Comparison of ENCODE assay signal across 28 cellular contexts in the genomic region with DNA sequence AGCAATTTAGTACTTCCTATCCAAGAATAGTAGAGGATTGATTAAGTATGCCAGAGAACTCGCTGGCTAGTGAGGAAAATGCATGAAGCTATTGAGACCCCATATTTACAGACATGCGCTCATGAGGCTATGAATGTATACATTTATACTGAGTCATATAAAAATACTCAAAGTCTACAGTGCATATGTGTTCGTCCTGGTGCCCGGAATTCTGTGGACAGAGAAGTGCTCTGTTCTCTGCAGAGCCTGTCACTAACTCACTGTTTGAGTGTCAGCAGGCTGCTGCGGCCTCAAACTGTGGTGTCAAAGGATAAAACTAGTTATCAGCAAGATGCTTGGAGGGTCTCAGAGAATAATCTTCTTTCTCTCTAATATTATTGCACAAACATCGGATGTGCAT.
"Had no signal": no experiment of that assay in that cellular context is flagged by ENCODE, and none has a peak within 500 bp of the region (broad histone marks: within the 10 kb centered on the region; RNA-seq: fewer than 3 reads in every experiment).

No MANE protein-coding gene starts in this region.

- H3K27me3 ChIP-seq: brain microvascular endothelial cell, cardiac muscle cell, Peyer's patch, SJCRH30 had no signal

- H3K4me3 ChIP-seq: cardiac muscle cell, Peyer's patch, SJCRH30 had no signal

- ATAC-seq: activated CD8-positive, alpha-beta T cell treated with anti-CD3 and anti-CD28 coated beads, Interleukin-2, amount 10 ng/mL, durations not matched to agents 7 days and 5 days; WTC11 had no signal

- H3K4me1 ChIP-seq: Peyer's patch, SJCRH30 had no signal

- H3K9me3 ChIP-seq: Peyer's patch, SJCRH30 had no signal

- H3K36me3 Mint-ChIP-seq: activated naive CD4-positive, alpha-beta T cell treated with anti-CD3 and anti-CD28 coated beads, Interleukin-2, amount 50 U/mL, for 24 hours; WTC11 had no signal

- H3K27ac Mint-ChIP-seq: activated CD8-positive, alpha-beta T cell treated with anti-CD3 and anti-CD28 coated beads, Interleukin-2, amount 10 ng/mL, durations not matched to agents 7 days and 5 days; activated naive CD4-positive, alpha-beta T cell treated with anti-CD3 and anti-CD28 coated beads, Interleukin-2, amount 50 U/mL, for 24 hours; activated T-cell treated with anti-CD3 and anti-CD28 coated beads, Interleukin-2, amount 50 U/mL, for 24 hours; activated T-helper 1 cell treated with anti-CD3 and anti-CD28 coated beads, Interleukin-12 subunit alpha, Interleukin-12 subunit beta, Interleukin-2, Interleukin-4 antibody, amounts not matched to agents 30 ng/mL and 10 ng/mL and 1 ng/mL, durations not matched to agents 14 hours and 24 hours and 36 hours; T-helper 1 cell treated with Interleukin-12 subunit alpha and Interleukin-12 subunit beta and Interleukin-4 antibody, amounts not matched to agents 30 μg/mL and 1 μg/mL, for 36 hours; WTC11 had no signal

- H3K27ac ChIP-seq: brain microvascular endothelial cell, cardiac muscle cell, Peyer's patch, RWPE1, SJCRH30 had no signal

- H3K36me3 ChIP-seq: brain microvascular endothelial cell, cardiac muscle cell, Peyer's patch, SJCRH30 had no signal

- H3K4me1 Mint-ChIP-seq: activated naive CD4-positive, alpha-beta T cell treated with anti-CD3 and anti-CD28 coated beads, Interleukin-2, amount 50 U/mL, for 24 hours had no signal

- DNase-seq: activated CD4-positive, alpha-beta T cell treated with anti-CD3 and anti-CD28 coated beads for 48 hours; activated CD4-positive, alpha-beta T cell treated with anti-CD3 and anti-CD28 coated beads, Interleukin-2, amount 50 U/mL, for 4 hours; activated CD4-positive, CD25-positive, alpha-beta regulatory T cell treated with anti-CD3 and anti-CD28 coated beads, Interleukin-2, amount 50 U/mL, for 72 hours; activated CD8-positive, alpha-beta T cell treated with anti-CD3 and anti-CD28 coated beads, Interleukin-2, amount 10 ng/mL, durations not matched to agents 7 days and 5 days; activated effector memory CD4-positive, alpha-beta T cell treated with Interleukin-2 at 50 U/mL for 16 hours; activated naive CD4-positive, alpha-beta T cell; activated T-cell treated with anti-CD3 and anti-CD28 coated beads, Interleukin-2, amount 50 U/mL, for 24 hours; amniotic stem cell; brain microvascular endothelial cell; Kasumi-1; KBM-7; NCI-H1048; NCI-H1930; NCI-H2171; NCI-H2227 treated with DMSO at 0.1 percent for 48 hours; NCI-H446 treated with DMSO at 0.1 percent for 48 hours; NCI-H524 treated with DMSO at 0.1 percent for 48 hours; NCI-H774; Peyer's patch; Right ventricle myocardium superior; SJCRH30; T-helper 9 cell had no signal

- H3K4me3 Mint-ChIP-seq: activated CD8-positive, alpha-beta T cell treated with anti-CD3 and anti-CD28 coated beads, Interleukin-2, amount 10 ng/mL, durations not matched to agents 7 days and 5 days; activated naive CD4-positive, alpha-beta T cell treated with anti-CD3 and anti-CD28 coated beads, Interleukin-2, amount 50 U/mL, for 24 hours; activated T-cell treated with anti-CD3 and anti-CD28 coated beads, Interleukin-2, amount 50 U/mL, for 24 hours; activated T-helper 1 cell treated with anti-CD3 and anti-CD28 coated beads, Interleukin-12 subunit alpha, Interleukin-12 subunit beta, Interleukin-2, Interleukin-4 antibody, amounts not matched to agents 30 ng/mL and 10 ng/mL and 1 ng/mL, durations not matched to agents 14 hours and 24 hours and 36 hours; T-helper 1 cell treated with Interleukin-12 subunit alpha and Interleukin-12 subunit beta and Interleukin-4 antibody, amounts not matched to agents 30 μg/mL and 1 μg/mL, for 36 hours; WTC11 had no signal

- H3K9me3 Mint-ChIP-seq: activated naive CD4-positive, alpha-beta T cell treated with anti-CD3 and anti-CD28 coated beads, Interleukin-2, amount 50 U/mL, for 24 hours; activated T-cell treated with anti-CD3 and anti-CD28 coated beads, Interleukin-2, amount 50 U/mL, for 24 hours; activated T-helper 1 cell treated with anti-CD3 and anti-CD28 coated beads, Interleukin-12 subunit alpha, Interleukin-12 subunit beta, Interleukin-2, Interleukin-4 antibody, amounts not matched to agents 30 ng/mL and 10 ng/mL and 1 ng/mL, durations not matched to agents 14 hours and 24 hours and 36 hours; T-helper 1 cell treated with Interleukin-12 subunit alpha and Interleukin-12 subunit beta and Interleukin-4 antibody, amounts not matched to agents 30 μg/mL and 1 μg/mL, for 36 hours; WTC11 had no signal

- H3K27me3 Mint-ChIP-seq: activated T-cell treated with anti-CD3 and anti-CD28 coated beads, Interleukin-2, amount 50 U/mL, for 24 hours had no signal
